In genomic region chr4:108168213-108168671, GRCh38 we compare ENCODE assay signal across 8 cellular contexts. TPM values are rescaled to one million over a fixed set of nuclear protein-coding genes. Genes with fewer than 3 reads are reported as not detected.
DNase-seq lines count a peak whose midpoint lies in the region; ATAC-seq and TF ChIP-seq lines count a peak whose summit lies in the region.

No MANE protein-coding gene starts in this region.

- peak overlapping the region; percentile 89 for H3K4me3 Mint-ChIP-seq in activated CD8-positive, alpha-beta T cell treated with anti-CD3 and anti-CD28 coated beads, Interleukin-2, amount 10 ng/mL, durations not matched to agents 7 days and 5 days

- H3K27me3 Mint-ChIP-seq in activated CD8-positive, alpha-beta T cell treated with anti-CD3 and anti-CD28 coated beads, Interleukin-2, amount 10 ng/mL, durations not matched to agents 7 days and 5 days (ENCODE audit: low read depth): peaks cover 21% of the 10 kb centered on the region

- H3K36me3 ChIP-seq in ACC112 (ENCODE audit: insufficient read depth, low read length): no peaks in the 10 kb centered on the region
- no peaks in the 10 kb centered on the region for H3K36me3 ChIP-seq in H7 (replicated peaks; ENCODE audit: control insufficient read depth, insufficient read depth, low read length)
- no peaks in the 10 kb centered on the region for H3K36me3 ChIP-seq in testis (ENCODE audit: low read depth, missing control alignments)

- ATAC-seq in activated CD8-positive, alpha-beta T cell treated with anti-CD3 and anti-CD28 coated beads, Interleukin-2, amount 10 ng/mL, durations not matched to agents 7 days and 5 days: no peak
- ATAC-seq in HG02885 (IDR thresholded peaks at IDR 0.05; ENCODE audit: poor library complexity, unreplicated experiment) (no peak), left lobe of liver (no peak)

- H3K4me3 ChIP-seq in ACC112 (ENCODE audit: low read depth, low read length) (peak overlapping the region; percentile 75), H7 (ENCODE audit: insufficient read depth, low read depth, low read length) (peak overlapping the region; percentile 53), testis (peak overlapping the region; percentile 47 to 56)

- POLR2A ChIA-PET in activated CD8-positive, alpha-beta T cell treated with anti-CD3 and anti-CD28 coated beads, Interleukin-2, amount 10 ng/mL, durations not matched to agents 7 days and 5 days (lab: Charles Lee): interaction anchor here (0.6 to 2.5 kb wide), 9 partner anchors 10 to 134 kb away, joined by 3 to 20 read pairs (median 5); no protein-coding TSS in a partner anchor

- peak overlapping the region; percentile 87 for H3K27ac Mint-ChIP-seq in activated CD8-positive, alpha-beta T cell treated with anti-CD3 and anti-CD28 coated beads, Interleukin-2, amount 10 ng/mL, durations not matched to agents 7 days and 5 days

- TF ChIP-seq POLR2A in testis (IDR thresholded peaks at IDR 0.05): no peak

- DNase-seq in H7 (no peak), iris pigment epithelial cell (ENCODE audit: low read depth) (peak; percentile 47), testis (no peak), NCI-H524 treated with DMSO at 0.1 percent for 48 hours (lab: John Stamatoyannopoulos, UW) (no peak), left lobe of liver (ENCODE audit: low spot score) (no peak)
- DNase-seq in activated CD8-positive, alpha-beta T cell treated with anti-CD3 and anti-CD28 coated beads, Interleukin-2, amount 10 ng/mL, durations not matched to agents 7 days and 5 days: no peak

- no peaks in the 10 kb centered on the region for H3K9me3 Mint-ChIP-seq in activated CD8-positive, alpha-beta T cell treated with anti-CD3 and anti-CD28 coated beads, Interleukin-2, amount 10 ng/mL, durations not matched to agents 7 days and 5 days (ENCODE audit: insufficient read depth)

- TF ChIP-seq CTCF in testis (IDR thresholded peaks at IDR 0.05): no peak

- peaks cover 28% of the 10 kb centered on the region for H3K4me1 Mint-ChIP-seq in activated CD8-positive, alpha-beta T cell treated with anti-CD3 and anti-CD28 coated beads, Interleukin-2, amount 10 ng/mL, durations not matched to agents 7 days and 5 days (ENCODE audit: low read depth)

- intact Hi-C loops in testis (cut with DNase I; ENCODE audit: low total_unique reads): no loop called here

- H3K4me1 ChIP-seq in ACC112 (ENCODE audit: control insufficient read depth, insufficient read depth, low read length, unreplicated experiment): no peaks in the 10 kb centered on the region
- H3K4me1 ChIP-seq in testis: peaks cover 8% of the 10 kb centered on the region

- peak overlapping the region; percentile 80 for H2AFZ ChIP-seq in ACC112 (ENCODE audit: low read length, unreplicated experiment)

- H3K27me3 ChIP-seq in ACC112 (ENCODE audit: insufficient read depth, low read length) (peaks cover 97% of the 10 kb centered on the region), H7 (ENCODE audit: control insufficient read depth, insufficient read depth, low read length) (peaks cover 100% of the 10 kb centered on the region), testis (no peaks in the 10 kb centered on the region)

- H3K9me3 ChIP-seq in testis: no peaks in the 10 kb centered on the region

- CTCF ChIA-PET in activated CD8-positive, alpha-beta T cell treated with anti-CD3 and anti-CD28 coated beads, Interleukin-2, amount 10 ng/mL, durations not matched to agents 7 days and 5 days (lab: Charles Lee): interaction anchor here (0.8 to 3.2 kb wide), 11 partner anchors 14 to 404 kb away, joined by 3 to 11 read pairs (median 4); no protein-coding TSS in a partner anchor

- 0% methylated on average over 24 of the region's 24 CpGs for WGBS in testis, 2 donors

- no peaks in the 10 kb centered on the region for H3K79me2 ChIP-seq in ACC112 (ENCODE audit: control insufficient read depth, insufficient read depth, low read length, unreplicated experiment)

- H3K36me3 Mint-ChIP-seq in activated CD8-positive, alpha-beta T cell treated with anti-CD3 and anti-CD28 coated beads, Interleukin-2, amount 10 ng/mL, durations not matched to agents 7 days and 5 days (ENCODE audit: low read depth): peaks cover 33% of the 10 kb centered on the region

- H3K27ac ChIP-seq in ACC112 (ENCODE audit: low read depth, low read length): no peak overlapping the region
- peak overlapping the region in 1 of 2 donors; percentile 50 for H3K27ac ChIP-seq in testis

RNA-seq across cellular contexts. Expression of gene LEF1, which starts 0.5 kb away (rescaled TPM):
- 0.28 and 0.48 TPM in 2 replicates for total RNA-seq in H7 (2014; rRNA removed; shearing (Covaris generic))
- 100 to 1,000 TPM; 205 to 246 TPM for total RNA-seq in activated CD8-positive, alpha-beta T cell treated with anti-CD3 and anti-CD28 coated beads, Interleukin-2, amount 10 ng/mL, durations not matched to agents 7 days and 5 days
- total RNA-seq in testis (10 to 100 TPM; 35.0 to 37.1 TPM), left lobe of liver (0.73 TPM)
- polyA plus RNA-seq in testis (ENCODE audit: insufficient read depth, low read depth, low replicate concordance): 63.5 TPM

Comparison
In these comparisons a context has a peak if more than half of its experiments do, and no peak if none do; other contexts are left out.
1. RNA of gene LEF1, which starts 0.5 kb away (total RNA-seq): 205 to 246 TPM in activated CD8-positive, alpha-beta T cell treated with anti-CD3 and anti-CD28 coated beads, Interleukin-2, amount 10 ng/mL, durations not matched to agents 7 days and 5 days and 35.0 to 37.1 TPM in testis; 0.73 TPM in left lobe of liver (single experiment) and 0.28 to 0.48 TPM in H7; every median in the first group is over 10 times any median in the second.
2. Peak in every context shown above with its lines, with median percentiles within 50 percentile points of each other: H3K4me3 ChIP-seq.